12 cellular contexts compared by ENCODE assay signal in the genomic region with DNA sequence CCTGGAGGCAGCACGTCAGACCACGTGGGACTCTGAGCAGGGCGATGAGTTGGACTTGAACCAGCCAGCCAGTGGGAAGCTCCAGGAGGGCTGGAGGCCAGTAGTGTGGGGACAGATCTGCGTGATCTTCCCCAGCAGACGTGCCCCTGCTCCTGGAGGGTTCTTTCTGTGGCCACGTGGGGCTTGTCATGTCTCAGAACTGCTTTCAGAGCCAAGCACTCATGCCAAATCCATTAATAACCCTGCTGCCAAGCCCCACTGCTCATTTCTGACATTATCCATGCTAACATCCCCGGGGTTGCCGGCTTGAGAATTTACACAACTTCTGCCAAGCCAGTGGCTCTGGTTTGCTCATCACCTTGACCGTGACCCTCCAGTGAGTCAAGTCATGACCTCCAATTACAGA. TPM values are rescaled to one million over a fixed set of nuclear protein-coding genes. Genes with fewer than 3 reads are reported as not detected.
A peak's percentile ranks its signal among the peaks of the same experiment; 100 is the strongest.
DNase-seq lines count a peak whose midpoint lies in the region; ATAC-seq and TF ChIP-seq lines count a peak whose summit lies in the region.
"Had no signal": no experiment of that assay in that cellular context is flagged by ENCODE, and none has a peak within 500 bp of the region (broad histone marks: within the 10 kb centered on the region; RNA-seq: fewer than 3 reads in every experiment).

No MANE protein-coding gene starts in this region.

- ATAC-seq in Right ventricle myocardium superior (ENCODE audit: poor library complexity), result peak; percentile 70
- ATAC-seq: left colon had no signal

- no peaks in the 10 kb centered on the region for H3K9me3 Mint-ChIP-seq in activated CD4-positive, alpha-beta memory T cell treated with anti-CD3 and anti-CD28 coated beads for 36 hours

- H3K27ac Mint-ChIP-seq in activated CD4-positive, alpha-beta memory T cell treated with anti-CD3 and anti-CD28 coated beads for 36 hours, result no peak overlapping the region
- H3K27ac Mint-ChIP-seq: activated naive CD8-positive, alpha-beta T cell had no signal

- TF ChIP-seq CTCF in GM10266 (IDR thresholded peaks at IDR 0.05; ENCODE audit: control insufficient read depth, insufficient read depth, low read depth, missing control alignments) (no peak), prostate gland (IDR thresholded peaks at IDR 0.05) (no peak)

- H3K9me3 ChIP-seq in BLaER1 treated with 17β-estradiol and CSF1 and Interleukin-3, amounts not matched to agents 10 nM and 100 nM (replicated peaks in 1 of 11), result no peaks in the 10 kb centered on the region
- H3K9me3 ChIP-seq in adipocyte (ENCODE audit: control insufficient read depth, low read length) (no peaks in the 10 kb centered on the region), prostate gland (no peaks in the 10 kb centered on the region)

- CTCF ChIA-PET in activated CD4-positive, alpha-beta memory T cell treated with anti-CD3 and anti-CD28 coated beads for 36 hours (lab: Charles Lee), result no interaction called here

- H3K4me1 ChIP-seq in BLaER1 treated with 17β-estradiol and CSF1 and Interleukin-3, amounts not matched to agents 10 nM and 100 nM, result peaks cover 0 to 98% (median 39%) of the 10 kb centered on the region in 10 experiments; a peak in 18 of 20 replicates
- H3K4me1 ChIP-seq in adipocyte (ENCODE audit: control insufficient read depth, insufficient read depth, low read length) (peaks cover 35% of the 10 kb centered on the region), prostate gland (replicated peaks) (no peaks in the 10 kb centered on the region)

- no peaks in the 10 kb centered on the region for H3K36me3 Mint-ChIP-seq in activated CD4-positive, alpha-beta memory T cell treated with anti-CD3 and anti-CD28 coated beads for 36 hours
- H3K36me3 Mint-ChIP-seq: activated naive CD8-positive, alpha-beta T cell had no signal

- POLR2A ChIA-PET in activated CD4-positive, alpha-beta memory T cell treated with anti-CD3 and anti-CD28 coated beads for 36 hours (lab: Charles Lee), result no interaction called here

- no peak for TF ChIP-seq POLR2A in prostate gland (IDR thresholded peaks at IDR 0.05)

- H3K4me3 ChIP-seq in BLaER1 treated with 17β-estradiol and CSF1 and Interleukin-3, amounts not matched to agents 10 nM and 100 nM, result no peak overlapping the region
- H3K4me3 ChIP-seq in adipocyte (ENCODE audit: low read length) (peak overlapping the region; percentile 13), prostate gland (no peak overlapping the region)

- intact Hi-C loops in Right ventricle myocardium superior (cut with DNase I) (no loop called here), posterior vena cava (cut with DNase I) (no loop called here), prostate gland (cut with DNase I) (no loop called here)
- intact Hi-C loops in activated CD4-positive, alpha-beta memory T cell treated with anti-CD3 and anti-CD28 coated beads for 36 hours (cut with micrococcal nuclease), result no loop called here

- peak overlapping the region in 3 of 11 experiments; percentile 1 to 30 (median 27); a peak in 4 of 22 replicates for H3K27ac ChIP-seq in BLaER1 treated with 17β-estradiol and CSF1 and Interleukin-3, amounts not matched to agents 10 nM and 100 nM
- H3K27ac ChIP-seq in prostate gland, result no peak overlapping the region

- H3K36me3 ChIP-seq in BLaER1 treated with 17β-estradiol and CSF1 and Interleukin-3, amounts not matched to agents 10 nM and 100 nM, result peaks cover 0 to 100% (median 38%) of the 10 kb centered on the region in 11 experiments; a peak in 16 of 22 replicates
- peaks cover 4% of the 10 kb centered on the region for H3K36me3 ChIP-seq in adipocyte (ENCODE audit: control insufficient read depth, insufficient read depth, low read length, severe bottlenecking)
- H3K36me3 ChIP-seq in prostate gland, result no peaks in the 10 kb centered on the region

- no peaks in the 10 kb centered on the region for H3K4me1 Mint-ChIP-seq in activated CD4-positive, alpha-beta memory T cell treated with anti-CD3 and anti-CD28 coated beads for 36 hours (ENCODE audit: low read depth)

- H3K9ac ChIP-seq in BLaER1 treated with 17β-estradiol and CSF1 and Interleukin-3, amounts not matched to agents 10 nM and 100 nM, result no peak overlapping the region
- no peak overlapping the region for H3K9ac ChIP-seq in adipocyte (ENCODE audit: low read length)

- WGBS in prostate gland, result 26% methylated on average over 9 of the region's 9 CpGs

- peak overlapping the region in 10 of 11 experiments; percentile 5 to 74 (median 44); a peak in 15 of 22 replicates for H3K4me2 ChIP-seq in BLaER1 treated with 17β-estradiol and CSF1 and Interleukin-3, amounts not matched to agents 10 nM and 100 nM

- no peaks in the 10 kb centered on the region for H3K27me3 ChIP-seq in BLaER1 treated with 17β-estradiol and CSF1 and Interleukin-3, amounts not matched to agents 10 nM and 100 nM
- H3K27me3 ChIP-seq in adipocyte (replicated peaks; ENCODE audit: control insufficient read depth, insufficient read depth, low read length) (no peaks in the 10 kb centered on the region), prostate gland (replicated peaks; ENCODE audit: insufficient read depth) (no peaks in the 10 kb centered on the region)

- peaks cover 31% of the 10 kb centered on the region for H3K27me3 Mint-ChIP-seq in activated CD4-positive, alpha-beta memory T cell treated with anti-CD3 and anti-CD28 coated beads for 36 hours

- DNase-seq in adipocyte (ENCODE audit: low read depth) (peak; percentile 24), Right ventricle myocardium superior (peak; percentile 83), posterior vena cava (ENCODE audit: low spot score) (peak; percentile 94), GM10266 (ENCODE audit: extremely low spot score) (no peak), prostate gland (ENCODE audit: low spot score) (no peak), NCI-H82 treated with DMSO at 0.1 percent for 48 hours (lab: John Stamatoyannopoulos, UW; ENCODE audit: unreplicated experiment) (no peak)
- no peak for DNase-seq in activated CD4-positive, alpha-beta memory T cell treated with anti-CD3 and anti-CD28 coated beads for 36 hours
- DNase-seq: activated CD4-positive, alpha-beta T cell treated with anti-CD3 and anti-CD28 coated beads, Interleukin-2, amount 50 U/mL, for 1 hour; NCI-H526 treated with DMSO at 0.1 percent for 48 hours had no signal

- H4K20me1 ChIP-seq in BLaER1 treated with 17β-estradiol and CSF1 and Interleukin-3, amounts not matched to agents 10 nM and 100 nM, result peaks cover 0 to 93% (median 0%) of the 10 kb centered on the region in 11 experiments; a peak in 6 of 22 replicates

- H3K4me3 Mint-ChIP-seq in activated CD4-positive, alpha-beta memory T cell treated with anti-CD3 and anti-CD28 coated beads for 36 hours, result no peak overlapping the region
- H3K4me3 Mint-ChIP-seq: activated naive CD8-positive, alpha-beta T cell had no signal

RNA-seq across cellular contexts. Expression of a gene that starts 38.3 kb away (rescaled TPM):
- total RNA-seq in Right ventricle myocardium superior (19.5 TPM), posterior vena cava (10 to 100 TPM; 39.7 to 42.1 TPM), prostate gland (10 to 100 TPM; 20.3 to 31.0 TPM)
- total RNA-seq in activated CD4-positive, alpha-beta memory T cell treated with anti-CD3 and anti-CD28 coated beads for 36 hours, result not detected

Comparison
In these comparisons a context has a peak if more than half of its experiments do, and no peak if none do; other contexts are left out.
1. DNase-seq: peak in adipocyte (single experiment), Right ventricle myocardium superior (single experiment) and posterior vena cava (single experiment); none in GM10266 (single experiment), activated CD4-positive, alpha-beta memory T cell treated with anti-CD3 and anti-CD28 coated beads for 36 hours (single experiment), prostate gland (single experiment) and NCI-H82 treated with DMSO at 0.1 percent for 48 hours (single experiment).
2. RNA of a gene that starts 38.3 kb away (total RNA-seq): 39.7 to 42.1 TPM in posterior vena cava, 20.3 to 31.0 TPM in prostate gland and 19.5 TPM in Right ventricle myocardium superior (single experiment); not detected in activated CD4-positive, alpha-beta memory T cell treated with anti-CD3 and anti-CD28 coated beads for 36 hours; every median in the first group is over 10 times any median in the second.